ENCODE assay signal across 16 cellular contexts in the genomic region with DNA sequence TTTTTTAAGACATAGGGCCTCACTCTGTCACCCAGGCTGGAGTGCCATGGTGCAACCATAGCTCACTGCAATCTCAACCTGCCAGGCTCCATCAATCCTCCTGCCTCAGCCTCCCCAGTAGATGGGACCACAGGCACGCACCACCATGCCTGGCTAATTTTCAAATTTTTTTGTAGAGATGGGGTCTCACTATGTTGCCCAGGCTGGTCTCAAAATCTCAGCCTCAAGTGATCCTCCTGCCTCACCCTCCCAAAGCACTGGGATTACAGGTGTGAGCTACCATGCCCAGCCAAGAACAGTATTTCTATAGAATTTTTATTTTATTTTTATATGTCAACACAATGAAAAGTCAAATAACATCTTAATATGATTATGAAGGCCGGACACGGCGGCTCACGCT. TPM values are rescaled to one million over a fixed set of nuclear protein-coding genes. Genes with fewer than 3 reads are reported as not detected.
DNase-seq lines count a peak whose midpoint lies in the region; ATAC-seq and TF ChIP-seq lines count a peak whose summit lies in the region.
"Had no signal": no experiment of that assay in that cellular context is flagged by ENCODE, and none has a peak within 500 bp of the region (broad histone marks: within the 10 kb centered on the region; RNA-seq: fewer than 3 reads in every experiment).

No MANE protein-coding gene starts in this region.

- peak overlapping the region in 2 of 3 donors; percentile 48 to 55 for H3K27ac Mint-ChIP-seq in CD4-positive, CD25-positive, alpha-beta regulatory T cell
- peak overlapping the region; percentile 68 for H3K27ac Mint-ChIP-seq in central memory CD8-positive, alpha-beta T cell (ENCODE audit: low read depth)
- H3K27ac Mint-ChIP-seq in memory B cell = peak overlapping the region; percentile 17
- H3K27ac Mint-ChIP-seq in activated T-cell treated with anti-CD3 and anti-CD28 coated beads, Interleukin-2, amount 50 U/mL, for 24 hours = no peak overlapping the region
- H3K27ac Mint-ChIP-seq: B cell had no signal

- CTCF ChIA-PET in HEK293 (lab: Yijun Ruan, JAX) = interaction anchor here (0.6 to 3.1 kb wide), 4 partner anchors 9 to 164 kb away, joined by 3 to 10 read pairs (median 3); no protein-coding TSS in a partner anchor

- DNase-seq in CD4-positive, CD25-positive, alpha-beta regulatory T cell = no peak
- no peak for DNase-seq in central memory CD8-positive, alpha-beta T cell (ENCODE audit: low spot score in 2 of 2)
- DNase-seq in memory B cell (ENCODE audit: low spot score in 2 of 2) = no peak
- no peak for DNase-seq in left lung
- no peak for DNase-seq in activated T-cell treated with anti-CD3 and anti-CD28 coated beads, Interleukin-2, amount 50 U/mL, for 24 hours
- DNase-seq: C1 segment of cervical spinal cord; CD4-positive, alpha-beta memory T cell; DMS79; HCEC 1CT had no signal

- H3K27me3 ChIP-seq in CD4-positive, CD25-positive, alpha-beta regulatory T cell (ENCODE audit: control insufficient read depth, insufficient read depth, low read length) = no peaks in the 10 kb centered on the region
- H3K27me3 ChIP-seq in left lung = no peaks in the 10 kb centered on the region

- POLR2A ChIA-PET in HEK293 (lab: Yijun Ruan, JAX) = no interaction called here

- ATAC-seq in CD4-positive, CD25-positive, alpha-beta regulatory T cell (ENCODE audit: low read depth in 2 of 2) = no peak
- no peak for ATAC-seq in central memory CD8-positive, alpha-beta T cell (replicated peaks; ENCODE audit: extremely low read depth, poor library complexity, severe bottlenecking)
- no peak for ATAC-seq in memory B cell (ENCODE audit: low read depth)
- no peak for ATAC-seq in HG02678 (IDR thresholded peaks at IDR 0.05; ENCODE audit: unreplicated experiment)
- ATAC-seq in left lung = no peak

- H3K4me1 Mint-ChIP-seq in CD4-positive, CD25-positive, alpha-beta regulatory T cell = peaks cover 23 to 93% (median 69%) of the 10 kb centered on the region in 4 donors
- peaks cover 71% of the 10 kb centered on the region for H3K4me1 Mint-ChIP-seq in central memory CD8-positive, alpha-beta T cell
- H3K4me1 Mint-ChIP-seq in memory B cell = peaks cover 50% of the 10 kb centered on the region
- H3K4me1 Mint-ChIP-seq in activated T-cell treated with anti-CD3 and anti-CD28 coated beads, Interleukin-2, amount 50 U/mL, for 24 hours (ENCODE audit: low read depth) = peaks cover 80% of the 10 kb centered on the region

- no peaks in the 10 kb centered on the region for H3K27me3 Mint-ChIP-seq in CD4-positive, CD25-positive, alpha-beta regulatory T cell
- H3K27me3 Mint-ChIP-seq in central memory CD8-positive, alpha-beta T cell = no peaks in the 10 kb centered on the region
- H3K27me3 Mint-ChIP-seq in memory B cell = no peaks in the 10 kb centered on the region
- H3K27me3 Mint-ChIP-seq in activated T-cell treated with anti-CD3 and anti-CD28 coated beads, Interleukin-2, amount 50 U/mL, for 24 hours = no peaks in the 10 kb centered on the region
- H3K27me3 Mint-ChIP-seq: B cell; CD4-positive, alpha-beta memory T cell; IgD-negative memory B cell had no signal

- H3K36me3 ChIP-seq in CD4-positive, CD25-positive, alpha-beta regulatory T cell (ENCODE audit: control insufficient read depth, insufficient read depth, low read length) = peaks cover 16% of the 10 kb centered on the region
- H3K36me3 ChIP-seq in HEK293 (ENCODE audit: control insufficient read depth in 2 of 2, insufficient read depth in 1 of 2, low read length in 2 of 2) (peaks cover 7 to 37% of the 10 kb centered on the region in 2 experiments; a peak in 2 of 3 replicates), left lung (peaks cover 0 to 28% of the 10 kb centered on the region in 2 donors)

- peaks cover 0 to 2% (median 0%) of the 10 kb centered on the region in 7 donors for H3K9me3 Mint-ChIP-seq in CD4-positive, CD25-positive, alpha-beta regulatory T cell
- H3K9me3 Mint-ChIP-seq in central memory CD8-positive, alpha-beta T cell = no peaks in the 10 kb centered on the region
- H3K9me3 Mint-ChIP-seq in memory B cell = no peaks in the 10 kb centered on the region
- no peaks in the 10 kb centered on the region for H3K9me3 Mint-ChIP-seq in activated T-cell treated with anti-CD3 and anti-CD28 coated beads, Interleukin-2, amount 50 U/mL, for 24 hours
- H3K9me3 Mint-ChIP-seq: IgD-negative memory B cell had no signal

- no peak overlapping the region for H3K4me3 ChIP-seq in CD4-positive, CD25-positive, alpha-beta regulatory T cell (ENCODE audit: low read depth, low read length)
- no peak overlapping the region for H3K4me3 ChIP-seq in HEK293 (ENCODE audit: low read depth, low read length)
- no peak overlapping the region for H3K4me3 ChIP-seq in left lung

- no peak overlapping the region for H3K27ac ChIP-seq in CD4-positive, CD25-positive, alpha-beta regulatory T cell (ENCODE audit: insufficient read depth, low read length, poor library complexity, severe bottlenecking)
- no peak overlapping the region for H3K27ac ChIP-seq in HEK293 (ENCODE audit: extremely low read depth, low read depth, low read length)
- no peak overlapping the region for H3K27ac ChIP-seq in left lung

- intact Hi-C loops in left lung (cut with DNase I) = no loop called here

- no peak overlapping the region for H3K4me3 Mint-ChIP-seq in CD4-positive, CD25-positive, alpha-beta regulatory T cell
- H3K4me3 Mint-ChIP-seq in central memory CD8-positive, alpha-beta T cell = peak overlapping the region; percentile 16
- H3K4me3 Mint-ChIP-seq in memory B cell = no peak overlapping the region
- H3K4me3 Mint-ChIP-seq in activated T-cell treated with anti-CD3 and anti-CD28 coated beads, Interleukin-2, amount 50 U/mL, for 24 hours = no peak overlapping the region

- H3K4me1 ChIP-seq in CD4-positive, CD25-positive, alpha-beta regulatory T cell (ENCODE audit: control insufficient read depth, insufficient read depth, low read length, poor library complexity, severe bottlenecking) = peaks cover 73% of the 10 kb centered on the region
- H3K4me1 ChIP-seq in HEK293 (ENCODE audit: control insufficient read depth, insufficient read depth, low read length) = peaks cover 9% of the 10 kb centered on the region
- H3K4me1 ChIP-seq in left lung = peaks cover 12 to 97% of the 10 kb centered on the region in 2 donors

- peaks cover 21% of the 10 kb centered on the region for H3K36me3 Mint-ChIP-seq in CD4-positive, CD25-positive, alpha-beta regulatory T cell
- H3K36me3 Mint-ChIP-seq in central memory CD8-positive, alpha-beta T cell (ENCODE audit: insufficient read depth) = peaks cover 53% of the 10 kb centered on the region
- H3K36me3 Mint-ChIP-seq in memory B cell = peaks cover 15% of the 10 kb centered on the region
- peaks cover 76% of the 10 kb centered on the region for H3K36me3 Mint-ChIP-seq in activated T-cell treated with anti-CD3 and anti-CD28 coated beads, Interleukin-2, amount 50 U/mL, for 24 hours (ENCODE audit: low read depth)

- no peak for TF ChIP-seq CTCF in HEK293 (tag by site-specific recombination; IDR thresholded peaks at IDR 0.05)
- no peak for TF ChIP-seq CTCF in left lung (IDR thresholded peaks at IDR 0.05)

- H3K9me3 ChIP-seq in CD4-positive, CD25-positive, alpha-beta regulatory T cell (ENCODE audit: control insufficient read depth in 2 of 2, low read length in 2 of 2) = no peaks in the 10 kb centered on the region
- no peaks in the 10 kb centered on the region for H3K9me3 ChIP-seq in HEK293 (ENCODE audit: control insufficient read depth, insufficient read depth, low read depth, low read length)
- H3K9me3 ChIP-seq in left lung = no peaks in the 10 kb centered on the region

TF ChIP-seq in HEK293, 187 proteins besides CTCF, POLR2A, EP300 and RAD21:
- TF ChIP-seq ZNF121 (tag by site-specific recombination; IDR thresholded peaks at IDR 0.05) (peak; percentile 88), ZNF133 (tag by site-specific recombination; IDR thresholded peaks at IDR 0.05) (no peak), ZNF621 (tag by site-specific recombination; IDR thresholded peaks at IDR 0.05) (no peak)

RNA-seq across cellular contexts. Expression of gene GNB1, which starts 10.9 kb away (rescaled TPM):
- total RNA-seq in CD4-positive, CD25-positive, alpha-beta regulatory T cell = 242 TPM
- 100 to 1,000 TPM in 2 of 4 donors, 10 to 100 TPM in 2; 47.0 to 106 (median 78.3) TPM for polyA plus RNA-seq in CD4-positive, CD25-positive, alpha-beta regulatory T cell
- 100 to 1,000 TPM; 347 to 360 TPM for total RNA-seq in left lung

RNA-seq across cellular contexts. Expression of gene CALML6, which starts 35.1 kb away (rescaled TPM):
- total RNA-seq in CD4-positive, CD25-positive, alpha-beta regulatory T cell = not detected
- polyA plus RNA-seq in CD4-positive, CD25-positive, alpha-beta regulatory T cell = not detected
- total RNA-seq in left lung = 1 to 10 TPM in 1 of 2 donors, under 1 TPM in 1; 0.67 to 1.0 TPM
- total RNA-seq: G401, H4, HT1080 had no signal
- polyA plus RNA-seq: CD4-positive, alpha-beta memory T cell; IgD-negative memory B cell had no signal

RNA-seq across cellular contexts. Expression of gene TMEM52, which starts 39.1 kb away (rescaled TPM):
- 0.62 TPM for total RNA-seq in CD4-positive, CD25-positive, alpha-beta regulatory T cell
- under 1 TPM in 1 of 4 donors, not detected in 3; 0.50 TPM for polyA plus RNA-seq in CD4-positive, CD25-positive, alpha-beta regulatory T cell
- 1 to 10 TPM; 1.2 to 1.6 TPM for total RNA-seq in left lung
- polyA plus RNA-seq: CD4-positive, alpha-beta memory T cell; IgD-negative memory B cell had no signal
